Comparison of ENCODE assay signal across 10 cellular contexts in the genomic region with DNA sequence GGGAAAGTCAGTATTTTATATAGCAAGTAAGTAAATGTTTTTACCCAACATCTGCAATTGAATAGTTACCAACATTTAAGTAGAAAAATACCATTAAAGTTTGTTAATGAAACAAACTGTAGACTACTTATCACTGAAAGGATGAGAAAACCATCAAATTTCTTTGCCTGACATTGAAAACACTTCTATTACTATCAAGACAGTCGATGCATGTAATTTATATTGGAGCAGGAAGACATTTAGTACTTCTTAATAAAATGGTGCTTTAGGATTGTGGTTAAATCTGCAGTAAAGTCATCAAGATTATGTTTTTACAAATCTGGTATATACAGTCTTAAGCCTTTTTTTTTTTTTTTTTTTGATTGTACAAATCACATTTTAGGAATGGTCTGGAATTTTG. TPM values are rescaled to one million over a fixed set of nuclear protein-coding genes. Genes with fewer than 3 reads are reported as not detected.
A peak's percentile ranks its signal among the peaks of the same experiment; 100 is the strongest.
DNase-seq lines count a peak whose midpoint lies in the region; ATAC-seq, FAIRE-seq and TF ChIP-seq lines count a peak whose summit lies in the region.
"Had no signal": no experiment of that assay in that cellular context is flagged by ENCODE, and none has a peak within 500 bp of the region (broad histone marks: within the 10 kb centered on the region; RNA-seq: fewer than 3 reads in every experiment).

No MANE protein-coding gene starts in this region.

- 15% methylated on average over 1 of the region's 1 CpG for WGBS in mammary epithelial cell (ENCODE audit: low coverage, missing lambda C conversion rate)

- H3K4me3 ChIP-seq in HUES6 (ENCODE audit: low read depth, low read length) (peak overlapping the region; percentile 85; the same call in 1 of the 2 replicates), mammary epithelial cell (replicated peaks in 1 of 3; ENCODE audit: insufficient read depth in 1 of 3, low read depth in 2 of 3, low read length in 3 of 3) (peak overlapping the region; percentile 70 to 95 (median 84)), muscle layer of colon (ENCODE audit: low read depth in 1 of 2, low read length in 2 of 2) (peak overlapping the region in 1 of 2 donors; percentile 84)

- in situ Hi-C loops in mammary epithelial cell (cut with MboI; ENCODE audit: low sequenced_read_pairs in 2 of 2) = loop anchor here in 1 of 2 donors (5.0 kb wide), 1 partner anchor 74 kb away; no protein-coding TSS in a partner anchor

- intact Hi-C loops in mammary epithelial cell (cut with micrococcal nuclease) = loop anchor here (1.0 to 10.0 kb wide), 2 partner anchors 9 to 679 kb away; no protein-coding TSS in a partner anchor

- H2AFZ ChIP-seq in mammary epithelial cell (ENCODE audit: low read depth, low read length) = no peak overlapping the region

- FAIRE-seq in A204.1 (lab: Jason Lieb, UNC) = peak; percentile 25
- FAIRE-seq: urothelium cell line had no signal

- no peak for TF ChIP-seq CTCF in mammary epithelial cell (conservative IDR thresholded peaks at IDR 0.05 in 1 of 2, IDR thresholded peaks at IDR 0.05 in 1 of 2; ENCODE audit: extremely low read depth in 1 of 2, insufficient read depth in 1 of 2, low read depth in 1 of 2, low read length in 2 of 2)

- peaks cover 86% of the 10 kb centered on the region for H3K79me2 ChIP-seq in mammary epithelial cell (ENCODE audit: insufficient read depth, low read length)

- H4K20me1 ChIP-seq in mammary epithelial cell (ENCODE audit: insufficient read depth, low read length) = no peaks in the 10 kb centered on the region

- H3K36me3 ChIP-seq in HUES6 (ENCODE audit: control insufficient read depth, insufficient read depth, low read length) = peaks cover 66% of the 10 kb centered on the region
- peaks cover 23% of the 10 kb centered on the region for H3K36me3 ChIP-seq in mammary epithelial cell (ENCODE audit: insufficient read depth, low read length)
- H3K36me3 ChIP-seq in muscle layer of colon (ENCODE audit: insufficient read depth, low read length) = peaks cover 31% of the 10 kb centered on the region

- no TSS peak for BruUV-seq in mammary epithelial cell (replicated peaks; lab: Mats Ljungman, UMichigan)

- H3K27me3 ChIP-seq in HUES6 (ENCODE audit: control insufficient read depth, insufficient read depth, low read length) (no peaks in the 10 kb centered on the region), mammary epithelial cell (ENCODE audit: insufficient read depth, low read length) (no peaks in the 10 kb centered on the region), muscle layer of colon (ENCODE audit: control insufficient read depth in 1 of 2, insufficient read depth in 2 of 2, low read length in 2 of 2) (no peaks in the 10 kb centered on the region)

- H3K27ac ChIP-seq in HUES6 (ENCODE audit: low read depth, low read length) = 0 out of 2 replicates have a peak overlapping the region, but pooled peaks have one; percentile 80
- H3K27ac ChIP-seq in mammary epithelial cell (ENCODE audit: insufficient read depth, low read depth, low read length) = peak overlapping the region; percentile 97
- peak overlapping the region; percentile 14 for H3K27ac ChIP-seq in muscle layer of colon (ENCODE audit: low read depth, low read length)

- no peaks in the 10 kb centered on the region for H3K9me3 ChIP-seq in HUES6 (ENCODE audit: control insufficient read depth, insufficient read depth, low read depth, low read length)
- H3K9me3 ChIP-seq in mammary epithelial cell (replicated peaks; ENCODE audit: insufficient read depth, low read length) = no peaks in the 10 kb centered on the region
- H3K9me3 ChIP-seq in muscle layer of colon (ENCODE audit: low read length) = no peaks in the 10 kb centered on the region

- peak; percentile 33 for DNase-seq in mammary epithelial cell
- DNase-seq in NOMO-1 treated with dmso at 0.1 percent for 144 hours (lab: John Stamatoyannopoulos, UW; ENCODE audit: unreplicated experiment) = no peak
- DNase-seq in midbrain (lab: John Stamatoyannopoulos, UW) = no peak
- DNase-seq in NCI-H2081 (lab: John Stamatoyannopoulos, UW) = no peak
- DNase-seq: activated CD4-positive, alpha-beta T cell treated with anti-CD3 and anti-CD28 coated beads, Interleukin-2, amount 50 U/mL, for 1 hour had no signal

- no peak for ATAC-seq in HG02610 (IDR thresholded peaks at IDR 0.05; ENCODE audit: unreplicated experiment)

- H3K4me2 ChIP-seq in mammary epithelial cell (ENCODE audit: insufficient read depth, low read depth, low read length) = peak overlapping the region; percentile 90

- dilution Hi-C loops in mammary epithelial cell (cut with HindIII; ENCODE audit: low sequenced_read_pairs) = no loop called here

- H3K9ac ChIP-seq in HUES6 (ENCODE audit: low read length) = no peak overlapping the region
- peak overlapping the region; percentile 100 for H3K9ac ChIP-seq in mammary epithelial cell (ENCODE audit: insufficient read depth, low read length)
- H3K9ac ChIP-seq in muscle layer of colon (ENCODE audit: low read length) = peak overlapping the region; percentile 17

- peaks cover 24% of the 10 kb centered on the region for H3K4me1 ChIP-seq in HUES6 (ENCODE audit: control insufficient read depth, insufficient read depth, low read length)
- peaks cover 9% of the 10 kb centered on the region for H3K4me1 ChIP-seq in mammary epithelial cell (ENCODE audit: insufficient read depth, low read length)
- H3K4me1 ChIP-seq in muscle layer of colon (ENCODE audit: insufficient read depth, low read length) = peaks cover 32% of the 10 kb centered on the region

- CTCF ChIA-PET in mammary epithelial cell (lab: Charles Lee; ENCODE audit: low non-redundant PET) = no interaction called here

RNA-seq across cellular contexts. Expression of a gene that starts 13.9 kb away (rescaled TPM):
- total RNA-seq in mammary epithelial cell = 100 to 1,000 TPM in 1 of 2 donors, 10 to 100 TPM in 1; 65.0 to 103 TPM
- polyA plus RNA-seq in mammary epithelial cell = 16.9 TPM
- 67.0 TPM for polyA minus RNA-seq in mammary epithelial cell

Comparison
In these comparisons a context has a peak if more than half of its experiments do, and no peak if none do; other contexts are left out.
1. H3K27ac ChIP-seq: peak in every context shown above with its lines; median percentile 97 in mammary epithelial cell; 80 in HUES6; 14 in muscle layer of colon.